ENCODE assay signal across 1 cellular context in the genomic region with DNA sequence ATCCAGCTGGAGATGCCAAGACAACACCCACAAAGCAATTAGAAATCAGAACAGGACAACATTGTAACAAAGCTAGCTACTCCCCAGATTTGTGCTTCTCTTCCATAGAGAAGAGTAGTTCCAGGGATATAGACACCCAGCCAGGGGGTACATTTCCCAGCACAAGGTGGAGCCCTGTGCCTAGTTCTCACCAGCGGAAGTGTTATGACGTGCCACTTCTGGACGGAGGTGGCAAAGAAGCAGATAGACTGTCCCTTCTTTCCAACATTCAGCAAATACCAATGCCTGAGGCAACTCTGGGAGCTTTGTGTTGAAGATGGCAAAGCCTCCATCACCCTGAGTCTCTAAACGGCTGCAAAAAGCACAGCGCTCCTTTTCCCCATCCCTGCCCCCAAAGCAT.
TF ChIP-seq lines count a peak whose summit lies in the region.

No MANE protein-coding gene starts in this region.

TF ChIP-seq in IMR-90, 13 proteins besides CTCF, POLR2A, EP300 and RAD21 (continued from another document):
- TF ChIP-seq RCOR1 (IDR thresholded peaks at IDR 0.05; ENCODE audit: insufficient replicate concordance, low read length) (no peak), CEBPB (IDR thresholded peaks at IDR 0.05; ENCODE audit: low read depth, low read length) (no peak)
